ENCODE assay signal across 28 cellular contexts in the genomic region with DNA sequence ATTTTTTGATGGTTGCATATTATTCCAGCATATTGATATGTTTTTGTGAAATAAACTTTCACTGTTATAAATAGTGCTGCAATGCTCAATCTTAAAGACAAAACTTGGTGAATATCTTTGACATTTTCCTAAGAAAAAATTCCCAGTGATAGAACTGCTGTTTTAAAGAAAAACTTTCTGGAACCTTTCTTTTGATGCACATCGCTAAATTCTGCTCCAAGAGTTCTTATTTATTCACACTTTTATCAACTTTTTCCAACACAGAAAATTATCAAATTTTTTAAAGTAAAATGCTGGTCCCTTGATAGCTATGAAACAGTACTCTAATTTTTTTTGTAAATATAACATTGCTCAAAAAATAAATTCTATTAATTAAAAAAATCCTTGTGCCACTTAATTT.
"Had no signal": no experiment of that assay in that cellular context is flagged by ENCODE, and none has a peak within 500 bp of the region (broad histone marks: within the 10 kb centered on the region; RNA-seq: fewer than 3 reads in every experiment).

No MANE protein-coding gene starts in this region.

- H3K27me3 Mint-ChIP-seq: dendritic cell treated with granulocyte-macrophage colony-stimulating factor and Interleukin-4, amounts not matched to agents 40 ng/mL and 50 ng/mL, for 4 days had no signal

- FAIRE-seq: colon, endometrium, endothelial cell of umbilical vein, frontal cortex had no signal

- H3K27me3 ChIP-seq: colonic mucosa, esophagus muscularis mucosa, esophagus squamous epithelium, foreskin keratinocyte, gastrocnemius medialis, gastroesophageal sphincter, heart right ventricle had no signal

- H3K36me3 ChIP-seq: colonic mucosa, esophagus muscularis mucosa, esophagus squamous epithelium, gastrocnemius medialis, gastroesophageal sphincter, heart right ventricle had no signal

- H3K4me3 Mint-ChIP-seq: dendritic cell treated with granulocyte-macrophage colony-stimulating factor and Interleukin-4, amounts not matched to agents 40 ng/mL and 50 ng/mL, for 4 days; effector memory CD8-positive, alpha-beta T cell; endodermal cell had no signal

- DNase-seq: colonic mucosa; cortex of kidney; dermis blood vessel endothelial cell; dorsolateral prefrontal cortex; effector CD4-positive, alpha-beta T cell; effector CD8-positive, alpha-beta T cell; effector memory CD4-positive, alpha-beta T cell; effector memory CD8-positive, alpha-beta T cell; endodermal cell; erythroblast; esophagus squamous epithelium; foreskin fibroblast; foreskin keratinocyte; foreskin melanocyte; gastrocnemius medialis; glutamatergic neuron; head of caudate nucleus; heart right ventricle had no signal

- H3K9me3 Mint-ChIP-seq: dendritic cell treated with granulocyte-macrophage colony-stimulating factor and Interleukin-4, amounts not matched to agents 40 ng/mL and 50 ng/mL, for 4 days; endodermal cell had no signal

- H3K4me1 ChIP-seq: colonic mucosa, esophagus squamous epithelium, foreskin keratinocyte, gastrocnemius medialis, gastroesophageal sphincter had no signal

- H3K4me3 ChIP-seq: colonic mucosa, coronary artery, dorsolateral prefrontal cortex, esophagus muscularis mucosa, esophagus squamous epithelium, gastrocnemius medialis, gastroesophageal sphincter, heart right ventricle had no signal

- H3K27ac Mint-ChIP-seq: dendritic cell treated with granulocyte-macrophage colony-stimulating factor and Interleukin-4, amounts not matched to agents 40 ng/mL and 50 ng/mL, for 4 days; effector memory CD8-positive, alpha-beta T cell; endodermal cell had no signal

- ATAC-seq: effector memory CD8-positive, alpha-beta T cell; esophagus mucosa; foreskin keratinocyte; gastrocnemius medialis; gastroesophageal sphincter had no signal

- H3K9me3 ChIP-seq: colonic mucosa, esophagus muscularis mucosa, esophagus squamous epithelium, gastrocnemius medialis, gastroesophageal sphincter, heart right ventricle had no signal

- H3K27ac ChIP-seq: colonic mucosa, coronary artery, dorsolateral prefrontal cortex, epithelial cell of prostate, esophagus muscularis mucosa, esophagus squamous epithelium, foreskin keratinocyte, gastrocnemius medialis, gastroesophageal sphincter had no signal
